ENCODE assay signal across 8 cellular contexts in the genomic region with DNA sequence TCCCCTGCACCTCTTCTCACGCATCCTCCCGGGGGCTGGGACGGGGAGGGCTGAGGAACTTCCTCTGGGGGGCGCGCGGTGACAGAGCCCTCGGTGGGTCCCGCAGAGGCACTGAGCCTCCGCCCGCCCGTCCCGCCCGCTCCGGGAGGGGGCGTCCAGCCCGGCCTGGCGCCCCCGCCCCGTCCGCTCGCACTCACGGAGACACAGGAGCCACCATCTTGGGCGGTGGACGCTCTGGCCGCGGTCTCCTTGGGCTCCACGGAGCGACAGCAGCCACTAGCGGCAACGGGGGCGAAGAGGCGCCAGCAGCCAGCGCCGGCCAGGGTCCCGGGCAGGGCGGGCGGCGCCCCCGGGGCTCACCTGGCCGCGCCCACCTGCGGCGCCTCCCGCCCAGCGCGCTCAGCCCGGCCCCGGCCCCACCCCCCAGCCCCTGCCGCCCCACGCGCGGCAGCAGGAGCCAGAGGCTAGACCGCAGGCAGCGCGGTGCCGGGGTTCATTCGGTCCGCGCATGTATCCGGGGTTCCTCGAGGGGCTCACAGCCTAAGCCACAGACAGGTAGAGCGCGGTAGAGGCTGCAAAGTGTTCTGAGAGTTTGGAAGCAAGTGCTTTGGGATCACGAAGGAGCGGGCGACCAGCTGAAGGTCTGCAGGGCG. TPM values are rescaled to one million over a fixed set of nuclear protein-coding genes. Genes with fewer than 3 reads are reported as not detected.
DNase-seq lines count a peak whose midpoint lies in the region; ATAC-seq and TF ChIP-seq lines count a peak whose summit lies in the region.

Gene C17orf113, minus strand, starts transcription at position 242 of the 653 bp plus-strand sequence. CDS start 7,225 bp downstream, outside the sequence.

- ATAC-seq in GM18858 (IDR thresholded peaks at IDR 0.05; ENCODE audit: unreplicated experiment), result no peak
- ATAC-seq in HG02588 (IDR thresholded peaks at IDR 0.05; ENCODE audit: unreplicated experiment), result no peak

- peaks cover 13% of the 10 kb centered on the region; the same call in 1 of the 2 replicates for H3K27me3 ChIP-seq in HUES6 (ENCODE audit: control insufficient read depth, insufficient read depth, low read length)
- H3K27me3 ChIP-seq in sigmoid colon, result peaks cover 0 to 46% (median 14%) of the 10 kb centered on the region in 3 donors

- WGBS in sigmoid colon, 2 donors, result 1 to 2% methylated on average over 67 of the region's 67 CpGs

- TF ChIP-seq EP300 in sigmoid colon (IDR thresholded peaks at IDR 0.05), result no peak

- no peaks in the 10 kb centered on the region for H3K36me3 ChIP-seq in HUES6 (ENCODE audit: control insufficient read depth, insufficient read depth, low read length)
- H3K36me3 ChIP-seq in sigmoid colon, result no peaks in the 10 kb centered on the region

- no peaks in the 10 kb centered on the region for H3K9me3 ChIP-seq in HUES6 (ENCODE audit: control insufficient read depth, insufficient read depth, low read depth, low read length)
- no peaks in the 10 kb centered on the region for H3K9me3 ChIP-seq in sigmoid colon

- DNase-seq in Daoy (ENCODE audit: low read depth) (peak; percentile 67), SW480 (ENCODE audit: low spot score) (peak; percentile 66), astrocyte of the hippocampus (ENCODE audit: low read depth, low spot score) (peak; percentile 69), sigmoid colon (peak; percentile 75)

- no peak for TF ChIP-seq CTCF in sigmoid colon (IDR thresholded peaks at IDR 0.05)

- intact Hi-C loops in sigmoid colon (cut with DNase I), result no loop called here

- H3K9ac ChIP-seq in HUES6 (ENCODE audit: low read length), result peak within 1 kb of the TSS; percentile 45

- peak within 1 kb of the TSS; percentile 72 for H3K4me3 ChIP-seq in HUES6 (ENCODE audit: low read depth, low read length)
- H3K4me3 ChIP-seq in iPS-11a (ENCODE audit: low read depth, low read length), result peak within 1 kb of the TSS; percentile 48
- H3K4me3 ChIP-seq in sigmoid colon, result peak within 1 kb of the TSS; percentile 52 to 75 (median 66)

- no peak for TF ChIP-seq POLR2A in sigmoid colon (IDR thresholded peaks at IDR 0.05)

- no peak within 1 kb of the TSS for H3K27ac ChIP-seq in HUES6 (ENCODE audit: low read depth, low read length)
- peak within 1 kb of the TSS in 1 of 4 donors; percentile 16 for H3K27ac ChIP-seq in sigmoid colon

- H3K4me1 ChIP-seq in HUES6 (ENCODE audit: control insufficient read depth, insufficient read depth, low read length) (peaks cover 38% of the 10 kb centered on the region), sigmoid colon (peaks cover 0 to 16% (median 9%) of the 10 kb centered on the region in 4 donors)

RNA-seq across cellular contexts. Expression of gene C17orf113, which starts in this region (rescaled TPM):
- total RNA-seq in Daoy (2014; rRNA removed; shearing (Covaris generic)), result 0.23 and 0.30 TPM in 2 replicates
- under 1 TPM; 0.27 to 0.71 (median 0.39) TPM for total RNA-seq in sigmoid colon
- polyA plus RNA-seq in sigmoid colon, result under 1 TPM; 0.23 to 0.66 (median 0.60) TPM

Comparison
In these comparisons a context has a peak if more than half of its experiments do, and no peak if none do; other contexts are left out.
1. Peak in DNase-seq in Daoy; RNA of the gene not detected or under 1 TPM.
2. Peak in DNase-seq and H3K4me3 ChIP-seq in sigmoid colon; RNA of the gene not detected or under 1 TPM.